Comparison of ENCODE assay signal across 20 cellular contexts in genomic region chr17:28154242-28154641, GRCh38.
DNase-seq lines count a peak whose midpoint lies in the region; ATAC-seq and TF ChIP-seq lines count a peak whose summit lies in the region.
"Had no signal": no experiment of that assay in that cellular context is flagged by ENCODE, and none has a peak within 500 bp of the region (broad histone marks: within the 10 kb centered on the region; RNA-seq: fewer than 3 reads in every experiment).

No MANE protein-coding gene starts in this region.

- no peak for TF ChIP-seq RAD21 in SK-N-SH (IDR thresholded peaks at IDR 0.05; ENCODE audit: low read length)

- H3K4me3 ChIP-seq in coronary artery (no peak overlapping the region), SK-N-SH (ENCODE audit: low read depth in 2 of 2, low read length in 1 of 2) (no peak overlapping the region)
- H3K4me3 ChIP-seq: SJSA1 had no signal

- WGBS in SK-N-SH (ENCODE audit: low lambda C conversion rate) = 95% methylated on average over 2 of the region's 2 CpGs

- TF ChIP-seq EP300 in SK-N-SH (IDR thresholded peaks at IDR 0.05; ENCODE audit: borderline replicate concordance in 1 of 2, low read depth in 1 of 2, low read length in 1 of 2) = no peak

- POLR2A ChIA-PET in SK-N-SH (lab: Yijun Ruan, JAX) = no interaction called here

- H3F3A ChIP-seq in SK-N-SH (replicated peaks; ENCODE audit: insufficient read depth) = peaks cover 7% of the 10 kb centered on the region

- peaks cover 0 to 31% of the 10 kb centered on the region in 2 experiments for H3K36me3 ChIP-seq in SK-N-SH (replicated peaks in 1 of 2; ENCODE audit: control insufficient read depth in 1 of 2, insufficient read depth in 2 of 2, low read length in 1 of 2)
- H3K36me3 ChIP-seq: BE2C had no signal

- no peak overlapping the region for H3K27ac ChIP-seq in coronary artery
- H3K27ac ChIP-seq in SK-N-SH (ENCODE audit: low read depth in 2 of 2, low read length in 1 of 2) = no peak overlapping the region
- H3K27ac ChIP-seq: KMS-11, SJSA1 had no signal

- H4K20me1 ChIP-seq in SK-N-SH (ENCODE audit: insufficient read depth) = no peaks in the 10 kb centered on the region

- H3K9me3 ChIP-seq in SK-N-SH = no peaks in the 10 kb centered on the region
- H3K9me3 ChIP-seq: BE2C, SJSA1 had no signal

- H3K9me2 ChIP-seq in SK-N-SH = no peaks in the 10 kb centered on the region

- peak; percentile 60 for ATAC-seq in left colon
- ATAC-seq in HG03039 (IDR thresholded peaks at IDR 0.05; ENCODE audit: unreplicated experiment) = no peak
- ATAC-seq: Panc1 had no signal

- CTCF ChIA-PET in SK-N-SH (lab: Yijun Ruan, JAX) = no interaction called here

- H3K4me2 ChIP-seq in SK-N-SH = no peak overlapping the region
- H3K4me2 ChIP-seq: KMS-11 had no signal

- H2AFZ ChIP-seq in SK-N-SH (ENCODE audit: low read depth) = no peak overlapping the region

- 0 out of 2 replicates have a peak, but pooled peaks cover 3% of the 10 kb centered on the region for H3K79me2 ChIP-seq in SK-N-SH (ENCODE audit: insufficient read depth)

- H3K27me3 ChIP-seq in SK-N-SH (ENCODE audit: insufficient read depth) = no peaks in the 10 kb centered on the region
- H3K27me3 ChIP-seq: BE2C, SJSA1 had no signal

- TF ChIP-seq CTCF in coronary artery (IDR thresholded peaks at IDR 0.05) = no peak
- TF ChIP-seq CTCF in SK-N-SH (IDR thresholded peaks at IDR 0.05) = no peak

- intact Hi-C loops in left colon (cut with DNase I, micrococcal nuclease) = no loop called here

- H3K4me1 ChIP-seq in SK-N-SH (ENCODE audit: control insufficient read depth in 1 of 2, insufficient read depth in 2 of 2, low read depth in 1 of 2, low read length in 1 of 2) = peaks cover 0 to 5% of the 10 kb centered on the region in 2 experiments; a peak in 2 of 4 replicates
- H3K4me1 ChIP-seq: BE2C, SJSA1 had no signal

- no peak overlapping the region for H3K9ac ChIP-seq in SK-N-SH
- H3K9ac ChIP-seq: KMS-11 had no signal

- DNase-seq in NCI-H748 (lab: John Stamatoyannopoulos, UW; ENCODE audit: unreplicated experiment) (peak; percentile 12), NCI-H748 treated with DMSO at 0.1 percent for 48 hours (lab: John Stamatoyannopoulos, UW) (no peak), NCI-H2227 (lab: John Stamatoyannopoulos, UW; ENCODE audit: unreplicated experiment) (peak; percentile 7), left colon (no peak), coronary artery (ENCODE audit: low spot score) (no peak), nucleus accumbens (lab: John Stamatoyannopoulos, UW) (no peak), SK-N-SH (no peak)
- DNase-seq: BE2C, DMS 273 treated with DMSO at 0.1 percent for 48 hours, GOT3, HCEC 1CT, NCI-H1092 treated with DMSO at 0.1 percent for 48 hours, NCI-H1694 treated with DMSO at 0.1 percent for 48 hours, NCI-H2081 treated with DMSO at 0.1 percent for 48 hours, NCI-H510A, NCI-H82 had no signal

TF ChIP-seq in SK-N-SH, 30 proteins besides CTCF, POLR2A, EP300 and RAD21:
- no peak for TF ChIP-seq TAF1 (IDR thresholded peaks at IDR 0.05; ENCODE audit: borderline replicate concordance, low read depth, low read length)
- no peak for TF ChIP-seq RFX5 (IDR thresholded peaks at IDR 0.05; ENCODE audit: low read length)
- TF ChIP-seq MAX (IDR thresholded peaks at IDR 0.05; ENCODE audit: low read depth) = no peak
- no peak for TF ChIP-seq RCOR1 (IDR thresholded peaks at IDR 0.05; ENCODE audit: low read length)
- no peak for TF ChIP-seq USF1 (IDR thresholded peaks at IDR 0.05; ENCODE audit: borderline replicate concordance, low read depth)
- TF ChIP-seq TCF12 (IDR thresholded peaks at IDR 0.05) = no peak
- TF ChIP-seq NFIC (IDR thresholded peaks at IDR 0.05; ENCODE audit: borderline replicate concordance) = no peak
- no peak for TF ChIP-seq TEAD4 (IDR thresholded peaks at IDR 0.05; ENCODE audit: borderline replicate concordance, insufficient read depth)
- no peak for TF ChIP-seq EZH2phosphoT487 (IDR thresholded peaks at IDR 0.05; ENCODE audit: borderline replicate concordance, low read depth)
- TF ChIP-seq GATA2 (CRISPR knock-in tag; IDR thresholded peaks at IDR 0.05) = no peak
- no peak for TF ChIP-seq CHD2 (IDR thresholded peaks at IDR 0.05; ENCODE audit: low read length, partially characterized antibody)
- no peak for TF ChIP-seq FOSL2 (IDR thresholded peaks at IDR 0.05; ENCODE audit: borderline replicate concordance, low read depth)
- no peak for TF ChIP-seq MEF2A (IDR thresholded peaks at IDR 0.05; ENCODE audit: borderline replicate concordance, low read depth)
- no peak for TF ChIP-seq USF2 (IDR thresholded peaks at IDR 0.05; ENCODE audit: borderline replicate concordance, low read depth, low read length)
- TF ChIP-seq ZBTB33 (IDR thresholded peaks at IDR 0.05; ENCODE audit: borderline replicate concordance, low read depth) = no peak
- TF ChIP-seq IRF3 (IDR thresholded peaks at IDR 0.05; ENCODE audit: low read depth, low read length) = no peak
- TF ChIP-seq SIN3A (IDR thresholded peaks at IDR 0.05; ENCODE audit: borderline replicate concordance, low read depth, low read length) = no peak

Comparison
In these comparisons a context has a peak if more than half of its experiments do, and no peak if none do; other contexts are left out.
1. DNase-seq: peak in NCI-H748 (single experiment) and NCI-H2227 (single experiment); none in NCI-H748 treated with DMSO at 0.1 percent for 48 hours (single experiment), left colon (0 of 2), coronary artery (single experiment), nucleus accumbens (0 of 56) and SK-N-SH (single experiment).